ENCODE assay signal across 8 cellular contexts in the genomic region with DNA sequence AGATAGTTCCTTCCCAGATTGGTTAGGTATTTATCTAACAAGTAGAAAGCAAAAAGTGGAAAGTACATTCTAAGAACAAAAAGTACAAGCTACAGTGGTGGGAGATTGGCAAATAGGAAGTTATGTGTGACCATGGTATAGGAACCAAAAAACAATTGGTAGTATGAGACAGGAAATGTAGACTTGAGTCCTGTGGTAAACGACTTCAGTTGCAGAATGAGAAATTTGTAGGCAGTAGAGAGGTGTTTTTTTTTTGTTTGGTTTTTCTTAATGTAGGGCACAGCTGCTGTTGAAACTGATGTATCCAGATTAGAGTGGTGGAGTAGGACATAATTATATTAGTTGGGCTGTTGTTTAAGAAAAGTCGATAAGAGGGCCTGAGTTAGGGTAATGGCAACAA.
DNase-seq lines count a peak whose midpoint lies in the region; ATAC-seq, FAIRE-seq and TF ChIP-seq lines count a peak whose summit lies in the region.

No MANE protein-coding gene starts in this region.

- peaks cover 2% of the 10 kb centered on the region for H3K9me3 Mint-ChIP-seq in CD4-positive, alpha-beta T cell

- TF ChIP-seq CTCF in CD4-positive, alpha-beta T cell (IDR thresholded peaks at IDR 0.05) = no peak
- no peak for TF ChIP-seq CTCF in ascending aorta (IDR thresholded peaks at IDR 0.05)
- no peak for TF ChIP-seq CTCF in testis (IDR thresholded peaks at IDR 0.05)

- peaks cover 67% of the 10 kb centered on the region for H3K36me3 Mint-ChIP-seq in CD4-positive, alpha-beta T cell (ENCODE audit: low read depth)

- H3K36me3 ChIP-seq in ascending aorta (peaks cover 8 to 27% of the 10 kb centered on the region in 2 donors), testis (ENCODE audit: low read depth, missing control alignments) (no peaks in the 10 kb centered on the region)

- intact Hi-C loops in CD4-positive, alpha-beta T cell (cut with DNase I, micrococcal nuclease) = loop anchor here (2.0 to 5.0 kb wide), 3 partner anchors 52 to 73 kb away; a partner anchor contains a TSS
- intact Hi-C loops in ascending aorta (cut with DNase I) (no loop called here), testis (cut with DNase I; ENCODE audit: low total_unique reads) (no loop called here)

- no peaks in the 10 kb centered on the region for H3K9me3 ChIP-seq in CD4-positive, alpha-beta T cell (ENCODE audit: control insufficient read depth, low read length)
- no peaks in the 10 kb centered on the region for H3K9me3 ChIP-seq in ascending aorta
- no peaks in the 10 kb centered on the region for H3K9me3 ChIP-seq in testis

- H3K4me3 ChIP-seq in ascending aorta (no peak overlapping the region), testis (no peak overlapping the region)

- H3K27me3 Mint-ChIP-seq in CD4-positive, alpha-beta T cell = no peaks in the 10 kb centered on the region

- H3K4me3 Mint-ChIP-seq in CD4-positive, alpha-beta T cell = peak overlapping the region; percentile 79

- H3K27me3 ChIP-seq in CD4-positive, alpha-beta T cell (ENCODE audit: control insufficient read depth, insufficient read depth, low read length) = no peaks in the 10 kb centered on the region
- H3K27me3 ChIP-seq in ascending aorta (no peaks in the 10 kb centered on the region), testis (no peaks in the 10 kb centered on the region)

- no peak for TF ChIP-seq POLR2A in testis (IDR thresholded peaks at IDR 0.05)

- ATAC-seq in CD4-positive, alpha-beta T cell (ENCODE audit: poor library complexity) = peak; percentile 90
- peak; percentile 99 for ATAC-seq in GM19397 (IDR thresholded peaks at IDR 0.05; ENCODE audit: unreplicated experiment)
- peak; percentile 100 for ATAC-seq in HG03342 (IDR thresholded peaks at IDR 0.05; ENCODE audit: unreplicated experiment)

- FAIRE-seq in HTR-8/SVneo (lab: Jason Lieb, UNC) = no peak

- 69 to 72% methylated on average over 2 of the region's 2 CpGs for WGBS in testis, 2 donors

- POLR2A ChIA-PET in CD4-positive, alpha-beta T cell (lab: Charles Lee) = interaction anchor here (0.6 to 1.5 kb wide), 4 partner anchors 33 to 265 kb away, joined by 3 to 8 read pairs (median 4); a partner anchor contains a TSS

- no peak overlapping the region for H3K27ac ChIP-seq in CD4-positive, alpha-beta T cell (ENCODE audit: low read depth, low read length)
- H3K27ac ChIP-seq in ascending aorta (peak overlapping the region; percentile 38 to 41), testis (peak overlapping the region in 1 of 2 donors; percentile 4)

- no peak for DNase-seq in CD4-positive, alpha-beta T cell
- no peak for DNase-seq in ascending aorta (ENCODE audit: low spot score in 2 of 2)
- no peak for DNase-seq in epidermal melanocyte (ENCODE audit: insufficient read length, low spot score)
- no peak for DNase-seq in testis
- DNase-seq in HuH-7.5 (ENCODE audit: low spot score) = no peak
- no peak for DNase-seq in HTR-8/SVneo (ENCODE audit: insufficient read length, low spot score)

- CTCF ChIA-PET in CD4-positive, alpha-beta T cell (lab: Charles Lee) = interaction anchor here (1.7 kb wide), 1 partner anchor 8 kb away, joined by 4 read pairs; no protein-coding TSS in a partner anchor

- H3K4me1 ChIP-seq in ascending aorta (peaks cover 0 to 5% of the 10 kb centered on the region in 2 donors), testis (no peaks in the 10 kb centered on the region)

- H3K4me1 Mint-ChIP-seq in CD4-positive, alpha-beta T cell (ENCODE audit: low read depth) = peaks cover 33% of the 10 kb centered on the region

- peak overlapping the region; percentile 84 for H3K27ac Mint-ChIP-seq in CD4-positive, alpha-beta T cell

Comparison
In these comparisons a context has a peak if more than half of its experiments do, and no peak if none do; other contexts are left out.
1. intact Hi-C loops: an anchor here in CD4-positive, alpha-beta T cell (2.0 to 5.0 kb wide); none called in ascending aorta and testis.